Comparison of ENCODE assay signal across 15 cellular contexts in genomic region chr17:81068411-81068810, GRCh38. TPM values are rescaled to one million over a fixed set of nuclear protein-coding genes. Genes with fewer than 3 reads are reported as not detected.
DNase-seq lines count a peak whose midpoint lies in the region; ATAC-seq, FAIRE-seq and TF ChIP-seq lines count a peak whose summit lies in the region.
"Had no signal": no experiment of that assay in that cellular context is flagged by ENCODE, and none has a peak within 500 bp of the region (broad histone marks: within the 10 kb centered on the region; RNA-seq: fewer than 3 reads in every experiment).

No MANE protein-coding gene starts in this region.

- no peak overlapping the region for H3K18ac ChIP-seq in H1 (ENCODE audit: extremely low read depth, low read length)

- H4K20me1 ChIP-seq in BLaER1 treated with 17β-estradiol and CSF1 and Interleukin-3, amounts not matched to agents 10 nM and 100 nM, result peaks cover 0 to 79% (median 40%) of the 10 kb centered on the region in 11 experiments; a peak in 18 of 22 replicates
- H4K20me1 ChIP-seq in H1 (replicated peaks in 1 of 2; ENCODE audit: control insufficient read depth in 1 of 2, insufficient read depth in 2 of 2, low read length in 2 of 2), result peaks cover 1 to 2% of the 10 kb centered on the region in 2 experiments

- H3K79me2 ChIP-seq in H1 (ENCODE audit: control insufficient read depth in 1 of 2, insufficient read depth in 2 of 2, low read length in 2 of 2), result no peaks in the 10 kb centered on the region

- H3K9ac ChIP-seq in BLaER1 treated with 17β-estradiol and CSF1 and Interleukin-3, amounts not matched to agents 10 nM and 100 nM, result no peak overlapping the region
- H3K9ac ChIP-seq in H1 (replicated peaks in 1 of 4; ENCODE audit: extremely low read depth in 1 of 4, low read depth in 3 of 4, low read length in 3 of 4), result no peak overlapping the region

- no peaks in the 10 kb centered on the region for H3K27me3 Mint-ChIP-seq in activated T-helper 17 cell treated with anti-CD3 and anti-CD28 coated beads, Interleukin-2, amount 50 U/mL, for 72 hours
- no peaks in the 10 kb centered on the region for H3K27me3 Mint-ChIP-seq in naive thymus-derived CD8-positive, alpha-beta T cell
- H3K27me3 Mint-ChIP-seq: CD4-positive, alpha-beta memory T cell had no signal

- POLR2A ChIA-PET in RWPE1 (lab: Yijun Ruan, JAX; ENCODE audit: low non-redundant PET) (no interaction called here), H1 (lab: Charles Lee; ENCODE audit: partially characterized antibody) (no interaction called here)
- POLR2A ChIA-PET in naive thymus-derived CD8-positive, alpha-beta T cell (lab: Charles Lee), result no interaction called here

- peaks cover 26 to 74% (median 59%) of the 10 kb centered on the region in 10 experiments for H3K4me1 ChIP-seq in BLaER1 treated with 17β-estradiol and CSF1 and Interleukin-3, amounts not matched to agents 10 nM and 100 nM
- H3K4me1 ChIP-seq in H1 (replicated peaks in 1 of 4; ENCODE audit: control insufficient read depth in 3 of 4, insufficient read depth in 4 of 4, low read length in 3 of 4) (peaks cover 0 to 12% (median 5%) of the 10 kb centered on the region in 4 experiments; a peak in 4 of 7 replicates), prostate gland (replicated peaks) (peaks cover 39% of the 10 kb centered on the region)

- H3K27ac Mint-ChIP-seq in activated T-helper 17 cell treated with anti-CD3 and anti-CD28 coated beads, Interleukin-2, amount 50 U/mL, for 72 hours, result no peak overlapping the region
- no peak overlapping the region for H3K27ac Mint-ChIP-seq in naive thymus-derived CD8-positive, alpha-beta T cell
- H3K27ac Mint-ChIP-seq: CD4-positive, alpha-beta memory T cell; GM23338 had no signal

- no peak for TF ChIP-seq EP300 in H1 (IDR thresholded peaks at IDR 0.05; ENCODE audit: borderline replicate concordance in 1 of 2, low read depth in 2 of 2, low read length in 2 of 2)

- ATAC-seq in HG03469 (IDR thresholded peaks at IDR 0.05; ENCODE audit: unreplicated experiment) (no peak), HG02884 (IDR thresholded peaks at IDR 0.05; ENCODE audit: unreplicated experiment) (no peak)
- ATAC-seq in activated T-helper 17 cell treated with anti-CD3 and anti-CD28 coated beads, Interleukin-2, amount 50 U/mL, for 72 hours (replicated peaks), result no peak
- no peak for ATAC-seq in naive thymus-derived CD8-positive, alpha-beta T cell
- ATAC-seq: GM12878, GM23338 had no signal

- no peak overlapping the region for H4K5ac ChIP-seq in H1 (ENCODE audit: insufficient read length, low read depth, low read length)

- no peak for DNase-seq in RWPE1 (ENCODE audit: low spot score)
- DNase-seq in H1 (ENCODE audit: low read depth in 1 of 2, low spot score in 2 of 2), result no peak
- DNase-seq in prostate gland (ENCODE audit: low spot score), result no peak
- DNase-seq in naive thymus-derived CD8-positive, alpha-beta T cell, result no peak
- DNase-seq: ACHN; CD4-positive, alpha-beta memory T cell; DMS79; H9 had no signal

- no peak overlapping the region for H2BK15ac ChIP-seq in H1 (ENCODE audit: low read length)

- no peak overlapping the region for H3K14ac ChIP-seq in H1 (ENCODE audit: insufficient read length)

- intact Hi-C loops in prostate gland (cut with DNase I), result no loop called here

- no peak for FAIRE-seq in H1 (lab: Jason Lieb, UNC)
- FAIRE-seq: GM12878 had no signal

- H2AK5ac ChIP-seq in H1 (ENCODE audit: low read depth, low read length), result no peak overlapping the region

- H4K8ac ChIP-seq in H1 (ENCODE audit: extremely low read depth, insufficient read depth, low read length), result peak overlapping the region; percentile 51; the same call in 1 of the 2 replicates

- no peak overlapping the region for H2AFZ ChIP-seq in H1 (ENCODE audit: low read length)
- H2AFZ ChIP-seq: GM23338 had no signal

- H3K4me3 Mint-ChIP-seq in activated T-helper 17 cell treated with anti-CD3 and anti-CD28 coated beads, Interleukin-2, amount 50 U/mL, for 72 hours, result no peak overlapping the region
- no peak overlapping the region for H3K4me3 Mint-ChIP-seq in naive thymus-derived CD8-positive, alpha-beta T cell
- H3K4me3 Mint-ChIP-seq: CD4-positive, alpha-beta memory T cell; GM23338; H9 had no signal

- H3K9me3 ChIP-seq in BLaER1 treated with 17β-estradiol and CSF1 and Interleukin-3, amounts not matched to agents 10 nM and 100 nM (replicated peaks in 1 of 11), result no peaks in the 10 kb centered on the region
- H3K9me3 ChIP-seq in H1 (ENCODE audit: insufficient read depth in 2 of 2, low read depth in 1 of 2, low read length in 1 of 2), result no peaks in the 10 kb centered on the region
- no peaks in the 10 kb centered on the region for H3K9me3 ChIP-seq in prostate gland

- H3K23ac ChIP-seq in H1 (ENCODE audit: insufficient read length), result no peak overlapping the region

- WGBS in H1 (ENCODE audit: extremely low coverage in 1 of 2, insufficient coverage in 1 of 2, insufficient read length in 1 of 2, insufficient replicate concordance in 2 of 2, low coverage in 1 of 2, low lambda C conversion rate in 2 of 2, missing lambda C conversion rate in 1 of 2), 2 experiments, result 91% methylated on average over 15 of the region's 15 CpGs; no CpG with 5 or more reads in 1 of the 2 experiments
- WGBS in prostate gland, result 94% methylated on average over 15 of the region's 15 CpGs

- H3K36me3 ChIP-seq in BLaER1 treated with 17β-estradiol and CSF1 and Interleukin-3, amounts not matched to agents 10 nM and 100 nM, result no peaks in the 10 kb centered on the region
- H3K36me3 ChIP-seq in H1 (ENCODE audit: control insufficient read depth in 2 of 4, insufficient read depth in 4 of 4, low read length in 3 of 4) (no peaks in the 10 kb centered on the region), prostate gland (no peaks in the 10 kb centered on the region)

- H2BK20ac ChIP-seq in H1 (ENCODE audit: low read length), result no peak overlapping the region

- no peak overlapping the region for H3K27ac ChIP-seq in BLaER1 treated with 17β-estradiol and CSF1 and Interleukin-3, amounts not matched to agents 10 nM and 100 nM
- H3K27ac ChIP-seq in RWPE1 (peak overlapping the region; percentile 99), H1 (ENCODE audit: low read depth, low read length) (no peak overlapping the region), prostate gland (peak overlapping the region; percentile 96 to 98)
- H3K27ac ChIP-seq: HL-60 had no signal

- H3K56ac ChIP-seq in H1 (replicated peaks; ENCODE audit: insufficient read length, low read depth, low read length), result no peak overlapping the region

- no peak overlapping the region for H2BK120ac ChIP-seq in H1 (replicated peaks; ENCODE audit: low read depth, low read length)

- H3K4me2 ChIP-seq in BLaER1 treated with 17β-estradiol and CSF1 and Interleukin-3, amounts not matched to agents 10 nM and 100 nM, result peak overlapping the region in 6 of 11 experiments; percentile 75 to 88 (median 85); a peak in 7 of 22 replicates
- no peak overlapping the region for H3K4me2 ChIP-seq in H1 (ENCODE audit: insufficient read depth in 1 of 2, low read depth in 2 of 2, low read length in 2 of 2)
- H3K4me2 ChIP-seq: GM23338 had no signal

- TF ChIP-seq CTCF in RWPE1 (conservative IDR thresholded peaks at IDR 0.05; ENCODE audit: low read depth) (no peak), H1 (IDR thresholded peaks at IDR 0.05; ENCODE audit: control extremely low read depth in 1 of 3, insufficient read depth in 1 of 3, low read depth in 1 of 3, low read length in 3 of 3) (no peak), prostate gland (IDR thresholded peaks at IDR 0.05) (no peak)

- no peaks in the 10 kb centered on the region for H3K9me3 Mint-ChIP-seq in activated T-helper 17 cell treated with anti-CD3 and anti-CD28 coated beads, Interleukin-2, amount 50 U/mL, for 72 hours
- H3K9me3 Mint-ChIP-seq in naive thymus-derived CD8-positive, alpha-beta T cell, result no peaks in the 10 kb centered on the region
- H3K9me3 Mint-ChIP-seq: CD4-positive, alpha-beta memory T cell; GM23338; H9 had no signal

- H4K91ac ChIP-seq in H1 (replicated peaks; ENCODE audit: insufficient read length, low read length), result no peak overlapping the region

- H3K4me1 Mint-ChIP-seq in activated T-helper 17 cell treated with anti-CD3 and anti-CD28 coated beads, Interleukin-2, amount 50 U/mL, for 72 hours, result no peaks in the 10 kb centered on the region
- H3K4me1 Mint-ChIP-seq in naive thymus-derived CD8-positive, alpha-beta T cell, result peaks cover 0 to 13% (median under 1%) of the 10 kb centered on the region in 4 donors

- H2BK12ac ChIP-seq in H1 (ENCODE audit: low read depth, low read length), result no peak overlapping the region

- H2BK5ac ChIP-seq in H1 (ENCODE audit: low read depth, low read length), result no peak overlapping the region

- no peak overlapping the region for H3K4me3 ChIP-seq in BLaER1 treated with 17β-estradiol and CSF1 and Interleukin-3, amounts not matched to agents 10 nM and 100 nM
- H3K4me3 ChIP-seq in H1 (ENCODE audit: extremely low read depth in 1 of 4, insufficient read depth in 2 of 4, low read depth in 3 of 4, low read length in 4 of 4) (no peak overlapping the region), prostate gland (no peak overlapping the region)
- H3K4me3 ChIP-seq: GM12878, GM23338 had no signal

- peaks cover 7% of the 10 kb centered on the region; the same call in 1 of the 2 replicates for H3K79me1 ChIP-seq in H1 (ENCODE audit: low read depth, low read length)

- TF ChIP-seq RAD21 in H1 (IDR thresholded peaks at IDR 0.05 in 1 of 2, conservative IDR thresholded peaks at IDR 0.05 in 1 of 2; ENCODE audit: low read depth in 2 of 2, low read length in 2 of 2), result no peak

- peaks cover 98 to 100% (median 100%) of the 10 kb centered on the region in 11 experiments for H3K27me3 ChIP-seq in BLaER1 treated with 17β-estradiol and CSF1 and Interleukin-3, amounts not matched to agents 10 nM and 100 nM
- H3K27me3 ChIP-seq in H1 (replicated peaks in 1 of 4; ENCODE audit: control insufficient read depth in 3 of 4, extremely low read depth in 1 of 4, insufficient read depth in 3 of 4, low read length in 3 of 4) (no peaks in the 10 kb centered on the region), prostate gland (replicated peaks; ENCODE audit: insufficient read depth) (no peaks in the 10 kb centered on the region)

- CTCF ChIA-PET in RWPE1 (lab: Yijun Ruan, JAX) (interaction anchor here (0.5 kb wide), 1 partner anchor 9 kb away, joined by 5 read pairs; no protein-coding TSS in a partner anchor), H1 (lab: Charles Lee; ENCODE audit: partially characterized antibody) (interaction anchor here (0.7 to 1.7 kb wide), 3 partner anchors 9 to 31 kb away, joined by 3 to 5 read pairs (median 4); no protein-coding TSS in a partner anchor)

- H3K23me2 ChIP-seq in H1 (ENCODE audit: low read depth, low read length), result no peaks in the 10 kb centered on the region

- no peaks in the 10 kb centered on the region for H3K36me3 Mint-ChIP-seq in activated T-helper 17 cell treated with anti-CD3 and anti-CD28 coated beads, Interleukin-2, amount 50 U/mL, for 72 hours (ENCODE audit: low read depth)
- no peaks in the 10 kb centered on the region for H3K36me3 Mint-ChIP-seq in naive thymus-derived CD8-positive, alpha-beta T cell
- H3K36me3 Mint-ChIP-seq: CD4-positive, alpha-beta memory T cell had no signal

- H3K4ac ChIP-seq in H1 (replicated peaks; ENCODE audit: insufficient read length, low read depth, low read length), result no peak overlapping the region

- TF ChIP-seq POLR2A in H1 (IDR thresholded peaks at IDR 0.05; ENCODE audit: control extremely low read depth in 1 of 2, low read depth in 2 of 2, low read length in 2 of 2), result no peak
- no peak for TF ChIP-seq POLR2A in prostate gland (IDR thresholded peaks at IDR 0.05)

RNA-seq across cellular contexts. Expression of gene BAIAP2, which starts 33.5 kb away (rescaled TPM):
- total RNA-seq in H1 (2021; fragmentation: NEBNext Ultra II Directional; extraction: Animal tissue kit (Norgen Biotek cat#: 25700)), result 18.4 and 22.8 TPM in 2 replicates
- 10.0 and 19.8 TPM in 2 replicates for polyA plus RNA-seq in H1 (2011; rRNA removed)
- 8.2 TPM for polyA plus RNA-seq in H1 (2011; cell fraction: cytosol; rRNA removed)
- polyA plus RNA-seq in H1 (2011; cell fraction: nucleus; rRNA removed), result 25.9 TPM
- 12.1 to 15.1 TPM (median 14.9 TPM) in 4 replicates for polyA plus RNA-seq in H1 (2012, experiment 1 of 2)
- polyA plus RNA-seq in H1 (2012, experiment 2 of 2), result 15.4 TPM
- polyA plus RNA-seq in H1 (2013, experiment 1 of 2), result 12.5 TPM
- 11.0 TPM for polyA plus RNA-seq in H1 (2013, experiment 2 of 2)
- 9.6 and 11.6 TPM in 2 replicates for polyA minus RNA-seq in H1 (2011; rRNA and poly(A)+ RNA removed)
- polyA minus RNA-seq in H1 (2011; cell fraction: cytosol; rRNA and poly(A)+ RNA removed), result 15.8 TPM
- polyA minus RNA-seq in H1 (2011; cell fraction: nucleus; rRNA and poly(A)+ RNA removed), result 25.5 TPM
- total RNA-seq in prostate gland, result 100 to 1,000 TPM; 125 to 148 TPM
- 1 to 10 TPM; 4.6 to 4.8 TPM for total RNA-seq in activated T-helper 17 cell treated with anti-CD3 and anti-CD28 coated beads, Interleukin-2, amount 50 U/mL, for 72 hours
- total RNA-seq in naive thymus-derived CD8-positive, alpha-beta T cell, result 10 to 100 TPM in 1 of 2 experiments, 1 to 10 TPM in 1; 7.4 to 11.7 TPM
- 1 to 10 TPM; 2.2 to 6.9 (median 2.6) TPM for polyA plus RNA-seq in naive thymus-derived CD8-positive, alpha-beta T cell

Comparison
In these comparisons a context has a peak if more than half of its experiments do, and no peak if none do; other contexts are left out.
1. H3K27ac ChIP-seq: peak in RWPE1 (single experiment) and prostate gland (2 of 2); none in BLaER1 treated with 17β-estradiol and CSF1 and Interleukin-3, amounts not matched to agents 10 nM and 100 nM (0 of 11) and H1 (single experiment).
2. H3K4me2 ChIP-seq: peak in BLaER1 treated with 17β-estradiol and CSF1 and Interleukin-3, amounts not matched to agents 10 nM and 100 nM (6 of 11); none in H1 (0 of 2).